In the genomic region with DNA sequence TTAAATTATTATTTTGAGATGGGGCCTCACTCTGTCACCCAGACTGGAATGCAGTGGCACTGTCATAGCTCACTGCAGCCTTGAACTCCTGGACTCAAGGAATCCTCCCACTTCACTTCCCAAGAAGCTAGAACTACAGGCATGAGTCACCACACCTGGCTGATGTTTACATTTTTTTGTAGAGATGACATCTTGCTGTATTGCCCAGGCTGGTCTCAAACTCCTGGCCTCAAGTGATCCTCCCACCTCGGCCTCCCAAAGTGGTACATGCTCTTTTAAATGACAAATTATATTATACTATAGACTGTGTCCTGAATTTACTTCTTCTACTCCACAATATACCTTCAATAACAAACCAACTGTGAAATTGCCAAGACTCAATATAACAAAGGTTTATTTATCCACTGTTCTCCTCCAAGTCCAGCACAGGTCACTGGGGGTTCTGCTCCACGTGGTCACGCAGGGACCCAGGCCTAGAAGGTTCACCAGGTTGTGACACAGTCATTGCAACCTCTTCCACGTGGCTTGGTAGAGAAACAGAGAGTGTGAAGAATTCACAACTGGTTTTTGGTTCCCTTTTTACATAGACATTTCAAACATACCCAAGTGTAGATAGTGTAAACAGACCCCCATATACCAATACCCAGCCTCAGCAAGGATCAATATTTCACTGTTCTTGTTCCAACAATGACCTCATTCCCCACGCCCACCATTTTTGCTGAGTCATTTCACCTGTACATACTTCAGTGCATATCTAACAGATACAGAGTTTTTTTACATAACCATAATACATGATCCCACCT, we compare ENCODE assay signal across 2 cellular contexts.
A peak's percentile ranks its signal among the peaks of the same experiment; 100 is the strongest.
TF ChIP-seq lines count a peak whose summit lies in the region.

No MANE protein-coding gene starts in this region.

TF ChIP-seq in Ishikawa, 13 proteins besides CTCF, POLR2A, EP300 and RAD21:
- TF ChIP-seq NFIC (IDR thresholded peaks at IDR 0.05) (peak; percentile 52), TEAD4 (IDR thresholded peaks at IDR 0.05) (0 out of 2 replicates have a peak, but pooled peaks have one; percentile 11)
- TF ChIP-seq, protein P1, sequence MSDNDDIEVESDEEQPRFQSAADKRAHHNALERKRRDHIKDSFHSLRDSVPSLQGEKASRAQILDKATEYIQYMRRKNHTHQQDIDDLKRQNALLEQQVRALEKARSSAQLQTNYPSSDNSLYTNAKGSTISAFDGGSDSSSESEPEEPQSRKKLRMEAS (IDR thresholded peaks at IDR 0.05) = peak; percentile 80

TF ChIP-seq in GM12878, 131 proteins besides CTCF, POLR2A, EP300 and RAD21:
- TF ChIP-seq JUNB (IDR thresholded peaks at IDR 0.05) (peak; percentile 75), BACH1 (IDR thresholded peaks at IDR 0.05; ENCODE audit: borderline replicate concordance) (peak; percentile 82; the same call in 1 of the 2 replicates), ATF7 (IDR thresholded peaks at IDR 0.05; ENCODE audit: low read depth) (peak; percentile 74)
- TF ChIP-seq, protein P2, sequence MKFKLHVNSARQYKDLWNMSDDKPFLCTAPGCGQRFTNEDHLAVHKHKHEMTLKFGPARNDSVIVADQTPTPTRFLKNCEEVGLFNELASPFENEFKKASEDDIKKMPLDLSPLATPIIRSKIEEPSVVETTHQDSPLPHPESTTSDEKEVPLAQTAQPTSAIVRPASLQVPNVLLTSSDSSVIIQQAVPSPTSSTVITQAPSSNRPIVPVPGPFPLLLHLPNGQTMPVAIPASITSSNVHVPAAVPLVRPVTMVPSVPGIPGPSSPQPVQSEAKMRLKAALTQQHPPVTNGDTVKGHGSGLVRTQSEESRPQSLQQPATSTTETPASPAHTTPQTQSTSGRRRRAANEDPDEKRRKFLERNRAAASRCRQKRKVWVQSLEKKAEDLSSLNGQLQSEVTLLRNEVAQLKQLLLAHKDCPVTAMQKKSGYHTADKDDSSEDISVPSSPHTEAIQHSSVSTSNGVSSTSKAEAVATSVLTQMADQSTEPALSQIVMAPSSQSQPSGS (IDR thresholded peaks at IDR 0.05; ENCODE audit: low read length) = 0 out of 2 replicates have a peak, but pooled peaks have one; percentile 33
